In the genomic region with DNA sequence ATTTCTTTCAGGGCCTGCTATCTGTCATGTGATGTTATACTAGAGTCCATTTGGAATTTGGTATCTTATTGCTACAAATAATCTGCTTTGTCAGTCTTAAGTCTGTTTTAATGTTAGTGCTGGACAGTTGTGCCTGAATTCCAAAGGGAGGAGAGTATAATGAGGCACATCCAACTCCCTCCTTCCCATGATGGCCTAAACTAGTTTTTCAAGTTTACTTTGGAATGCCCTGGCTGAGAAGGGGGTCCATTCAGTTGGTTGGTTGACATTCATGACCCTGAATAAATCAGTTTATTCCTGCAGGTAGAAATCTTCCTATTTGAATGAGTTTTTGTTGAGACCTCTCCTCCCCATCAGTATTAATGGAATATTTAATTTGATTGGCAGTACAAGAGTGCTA, we compare ENCODE assay signal across 1 cellular context.
TF ChIP-seq lines count a peak whose summit lies in the region.

No MANE protein-coding gene starts in this region.

TF ChIP-seq in WTC11, 78 proteins besides CTCF, POLR2A, EP300 and RAD21 (continued from another document):
- no peak for TF ChIP-seq ELF4 (CRISPR knock-in tag; IDR thresholded peaks at IDR 0.05; ENCODE audit: low read depth)
- TF ChIP-seq ATF1 (CRISPR knock-in tag; IDR thresholded peaks at IDR 0.05) = no peak
- TF ChIP-seq, protein P1, sequence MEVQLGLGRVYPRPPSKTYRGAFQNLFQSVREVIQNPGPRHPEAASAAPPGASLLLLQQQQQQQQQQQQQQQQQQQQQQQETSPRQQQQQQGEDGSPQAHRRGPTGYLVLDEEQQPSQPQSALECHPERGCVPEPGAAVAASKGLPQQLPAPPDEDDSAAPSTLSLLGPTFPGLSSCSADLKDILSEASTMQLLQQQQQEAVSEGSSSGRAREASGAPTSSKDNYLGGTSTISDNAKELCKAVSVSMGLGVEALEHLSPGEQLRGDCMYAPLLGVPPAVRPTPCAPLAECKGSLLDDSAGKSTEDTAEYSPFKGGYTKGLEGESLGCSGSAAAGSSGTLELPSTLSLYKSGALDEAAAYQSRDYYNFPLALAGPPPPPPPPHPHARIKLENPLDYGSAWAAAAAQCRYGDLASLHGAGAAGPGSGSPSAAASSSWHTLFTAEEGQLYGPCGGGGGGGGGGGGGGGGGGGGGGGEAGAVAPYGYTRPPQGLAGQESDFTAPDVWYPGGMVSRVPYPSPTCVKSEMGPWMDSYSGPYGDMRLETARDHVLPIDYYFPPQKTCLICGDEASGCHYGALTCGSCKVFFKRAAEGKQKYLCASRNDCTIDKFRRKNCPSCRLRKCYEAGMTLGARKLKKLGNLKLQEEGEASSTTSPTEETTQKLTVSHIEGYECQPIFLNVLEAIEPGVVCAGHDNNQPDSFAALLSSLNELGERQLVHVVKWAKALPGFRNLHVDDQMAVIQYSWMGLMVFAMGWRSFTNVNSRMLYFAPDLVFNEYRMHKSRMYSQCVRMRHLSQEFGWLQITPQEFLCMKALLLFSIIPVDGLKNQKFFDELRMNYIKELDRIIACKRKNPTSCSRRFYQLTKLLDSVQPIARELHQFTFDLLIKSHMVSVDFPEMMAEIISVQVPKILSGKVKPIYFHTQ (CRISPR knock-in tag; IDR thresholded peaks at IDR 0.05) = no peak
- no peak for TF ChIP-seq ZNF219 (CRISPR knock-in tag; IDR thresholded peaks at IDR 0.05; ENCODE audit: borderline replicate concordance)
- TF ChIP-seq SOX15 (CRISPR knock-in tag; IDR thresholded peaks at IDR 0.05) = no peak
- no peak for TF ChIP-seq ZNF671 (CRISPR knock-in tag; IDR thresholded peaks at IDR 0.05)
- TF ChIP-seq ZNF396 (CRISPR knock-in tag; IDR thresholded peaks at IDR 0.05; ENCODE audit: borderline replicate concordance) = no peak
- TF ChIP-seq, protein P2, sequence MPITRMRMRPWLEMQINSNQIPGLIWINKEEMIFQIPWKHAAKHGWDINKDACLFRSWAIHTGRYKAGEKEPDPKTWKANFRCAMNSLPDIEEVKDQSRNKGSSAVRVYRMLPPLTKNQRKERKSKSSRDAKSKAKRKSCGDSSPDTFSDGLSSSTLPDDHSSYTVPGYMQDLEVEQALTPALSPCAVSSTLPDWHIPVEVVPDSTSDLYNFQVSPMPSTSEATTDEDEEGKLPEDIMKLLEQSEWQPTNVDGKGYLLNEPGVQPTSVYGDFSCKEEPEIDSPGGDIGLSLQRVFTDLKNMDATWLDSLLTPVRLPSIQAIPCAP (CRISPR knock-in tag; IDR thresholded peaks at IDR 0.05) = no peak
- TF ChIP-seq ETV6 (CRISPR knock-in tag; IDR thresholded peaks at IDR 0.05) = no peak
- no peak for TF ChIP-seq ATF2 (CRISPR knock-in tag; IDR thresholded peaks at IDR 0.05; ENCODE audit: borderline replicate concordance, low read depth)
- TF ChIP-seq, protein P3, sequence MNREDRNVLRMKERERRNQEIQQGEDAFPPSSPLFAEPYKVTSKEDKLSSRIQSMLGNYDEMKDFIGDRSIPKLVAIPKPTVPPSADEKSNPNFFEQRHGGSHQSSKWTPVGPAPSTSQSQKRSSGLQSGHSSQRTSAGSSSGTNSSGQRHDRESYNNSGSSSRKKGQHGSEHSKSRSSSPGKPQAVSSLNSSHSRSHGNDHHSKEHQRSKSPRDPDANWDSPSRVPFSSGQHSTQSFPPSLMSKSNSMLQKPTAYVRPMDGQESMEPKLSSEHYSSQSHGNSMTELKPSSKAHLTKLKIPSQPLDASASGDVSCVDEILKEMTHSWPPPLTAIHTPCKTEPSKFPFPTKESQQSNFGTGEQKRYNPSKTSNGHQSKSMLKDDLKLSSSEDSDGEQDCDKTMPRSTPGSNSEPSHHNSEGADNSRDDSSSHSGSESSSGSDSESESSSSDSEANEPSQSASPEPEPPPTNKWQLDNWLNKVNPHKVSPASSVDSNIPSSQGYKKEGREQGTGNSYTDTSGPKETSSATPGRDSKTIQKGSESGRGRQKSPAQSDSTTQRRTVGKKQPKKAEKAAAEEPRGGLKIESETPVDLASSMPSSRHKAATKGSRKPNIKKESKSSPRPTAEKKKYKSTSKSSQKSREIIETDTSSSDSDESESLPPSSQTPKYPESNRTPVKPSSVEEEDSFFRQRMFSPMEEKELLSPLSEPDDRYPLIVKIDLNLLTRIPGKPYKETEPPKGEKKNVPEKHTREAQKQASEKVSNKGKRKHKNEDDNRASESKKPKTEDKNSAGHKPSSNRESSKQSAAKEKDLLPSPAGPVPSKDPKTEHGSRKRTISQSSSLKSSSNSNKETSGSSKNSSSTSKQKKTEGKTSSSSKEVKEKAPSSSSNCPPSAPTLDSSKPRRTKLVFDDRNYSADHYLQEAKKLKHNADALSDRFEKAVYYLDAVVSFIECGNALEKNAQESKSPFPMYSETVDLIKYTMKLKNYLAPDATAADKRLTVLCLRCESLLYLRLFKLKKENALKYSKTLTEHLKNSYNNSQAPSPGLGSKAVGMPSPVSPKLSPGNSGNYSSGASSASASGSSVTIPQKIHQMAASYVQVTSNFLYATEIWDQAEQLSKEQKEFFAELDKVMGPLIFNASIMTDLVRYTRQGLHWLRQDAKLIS (CRISPR knock-in tag; IDR thresholded peaks at IDR 0.05; ENCODE audit: borderline replicate concordance) = no peak
- TF ChIP-seq NR1H2 (CRISPR knock-in tag; IDR thresholded peaks at IDR 0.05) = no peak
